8 cellular contexts compared by ENCODE assay signal in the genomic region with DNA sequence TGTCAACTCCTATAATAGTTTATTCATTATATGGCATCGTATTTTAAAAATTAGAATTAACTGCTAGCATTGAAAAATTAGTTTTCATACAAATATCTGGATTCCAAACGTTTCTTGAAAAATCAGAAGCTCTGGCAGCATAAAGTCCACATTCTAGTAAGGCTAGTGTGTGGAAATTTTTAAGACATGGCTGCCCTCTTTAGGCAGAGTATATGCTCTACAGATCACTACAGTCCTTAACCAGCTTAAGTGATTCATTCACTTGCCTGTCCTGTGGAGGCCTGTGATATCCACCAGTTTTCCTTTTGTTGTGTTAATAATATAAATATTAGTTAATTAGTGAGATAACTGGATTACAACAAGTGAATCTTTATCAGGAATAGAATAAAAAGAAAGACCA.
A peak's percentile ranks its signal among the peaks of the same experiment; 100 is the strongest.
DNase-seq lines count a peak whose midpoint lies in the region; ATAC-seq and TF ChIP-seq lines count a peak whose summit lies in the region.

No MANE protein-coding gene starts in this region.

- no peaks in the 10 kb centered on the region for H3K79me2 ChIP-seq in PC-9 (ENCODE audit: low read depth)

- POLR2A ChIA-PET in PC-9 (lab: Charles Lee; ENCODE audit: unreplicated experiment) = interaction anchor here (0.7 kb wide), 1 partner anchor 317 kb away, joined by 3 read pairs; no protein-coding TSS in a partner anchor

- H3F3A ChIP-seq in PC-9 (ENCODE audit: insufficient read depth, low read depth) = no peaks in the 10 kb centered on the region; the same call in 1 of the 2 replicates

- H3K4me1 ChIP-seq in PC-9 (replicated peaks; ENCODE audit: insufficient read depth) (no peaks in the 10 kb centered on the region), tibial nerve (no peaks in the 10 kb centered on the region), vagina (no peaks in the 10 kb centered on the region)

- intact Hi-C loops in PC-9 (cut with micrococcal nuclease; ENCODE audit: unreplicated experiment) (loop anchor here (10.0 kb wide), 1 partner anchor 591 kb away; no protein-coding TSS in a partner anchor), vagina (cut with DNase I) (no loop called here)

- peak; percentile 16 for DNase-seq in SIG-M5 treated with dmso at 0.1 percent for 504 hours (lab: John Stamatoyannopoulos, UW; ENCODE audit: unreplicated experiment)
- DNase-seq in SIG-M5 (lab: John Stamatoyannopoulos, UW) = no peak
- no peak for DNase-seq in PC-9
- peak; percentile 65 for DNase-seq in fibroblast of the aortic adventitia (ENCODE audit: low read depth)
- no peak for DNase-seq in tibial nerve (ENCODE audit: low spot score in 2 of 2)
- no peak for DNase-seq in vagina (ENCODE audit: extremely low spot score in 2 of 2)
- no peak for DNase-seq in effector CD8-positive, alpha-beta T cell (lab: John Stamatoyannopoulos, UW)

- CTCF ChIA-PET in PC-9 (lab: Charles Lee) = interaction anchor here (0.6 kb wide), 1 partner anchor 1083 kb away, joined by 3 read pairs; no protein-coding TSS in a partner anchor

- no peaks in the 10 kb centered on the region for H3K36me3 ChIP-seq in PC-9 (ENCODE audit: low read depth)
- H3K36me3 ChIP-seq in tibial nerve = no peaks in the 10 kb centered on the region
- H3K36me3 ChIP-seq in vagina = no peaks in the 10 kb centered on the region

- no peak overlapping the region for H3K4me2 ChIP-seq in PC-9

- H3K4me3 ChIP-seq in PC-9 (no peak overlapping the region), fibroblast of the aortic adventitia (ENCODE audit: low read depth, low read length) (no peak overlapping the region), tibial nerve (no peak overlapping the region), vagina (no peak overlapping the region)

- no peak for TF ChIP-seq EP300 in tibial nerve (IDR thresholded peaks at IDR 0.05)

- TF ChIP-seq CTCF in PC-9 (conservative IDR thresholded peaks at IDR 0.05) = peak; percentile 52
- TF ChIP-seq CTCF in fibroblast of the aortic adventitia (IDR thresholded peaks at IDR 0.05; ENCODE audit: insufficient read depth, low read length) = peak; percentile 48
- peak in 3 of 5 experiments; percentile 17 for TF ChIP-seq CTCF in tibial nerve (IDR thresholded peaks at IDR 0.05)
- peak in 1 of 3 experiments; percentile 23 for TF ChIP-seq CTCF in vagina (IDR thresholded peaks at IDR 0.05)

- H2AFZ ChIP-seq in PC-9 = no peak overlapping the region

- no peak for ATAC-seq in HG03196 (IDR thresholded peaks at IDR 0.05; ENCODE audit: unreplicated experiment)

- H3K27me3 ChIP-seq in PC-9 (ENCODE audit: insufficient read depth, low read depth) (no peaks in the 10 kb centered on the region), tibial nerve (peaks cover 0 to 5% of the 10 kb centered on the region in 2 donors), vagina (no peaks in the 10 kb centered on the region)

- H3K9me2 ChIP-seq in PC-9 (ENCODE audit: insufficient read depth) = no peaks in the 10 kb centered on the region

- no peaks in the 10 kb centered on the region for H4K20me1 ChIP-seq in PC-9 (ENCODE audit: insufficient read depth)

- TF ChIP-seq POLR2A in tibial nerve (IDR thresholded peaks at IDR 0.05) (no peak), vagina (IDR thresholded peaks at IDR 0.05) (no peak)

- no TSS peak for BruUV-seq in PC-9 (replicated peaks; lab: Mats Ljungman, UMichigan)

- 11 to 13% methylated on average over 2 of the region's 2 CpGs for WGBS in tibial nerve, 2 donors

- H3K27ac ChIP-seq in PC-9 (no peak overlapping the region), tibial nerve (no peak overlapping the region), vagina (no peak overlapping the region)

- H3K9me3 ChIP-seq in PC-9 (ENCODE audit: insufficient read depth, low read depth) = no peaks in the 10 kb centered on the region
- H3K9me3 ChIP-seq in tibial nerve = no peaks in the 10 kb centered on the region
- no peaks in the 10 kb centered on the region for H3K9me3 ChIP-seq in vagina

Comparison
In these comparisons a context has a peak if more than half of its experiments do, and no peak if none do; other contexts are left out.
1. DNase-seq: peak in SIG-M5 treated with dmso at 0.1 percent for 504 hours (single experiment) and fibroblast of the aortic adventitia (single experiment); none in SIG-M5 (single experiment), PC-9 (0 of 2), tibial nerve (0 of 2), vagina (0 of 2) and effector CD8-positive, alpha-beta T cell (single experiment).